Comparison of ENCODE assay signal across 1 cellular context in genomic region chr5:6712582-6713273, GRCh38.
A peak's percentile ranks its signal among the peaks of the same experiment; 100 is the strongest.
TF ChIP-seq lines count a peak whose summit lies in the region.

No MANE protein-coding gene starts in this region.

TF ChIP-seq in IMR-90, 13 proteins besides CTCF, POLR2A, EP300 and RAD21 (continued from another document):
- TF ChIP-seq USF2 (IDR thresholded peaks at IDR 0.05; ENCODE audit: low read depth, low read length) (peak; percentile 78), SMC3 (IDR thresholded peaks at IDR 0.05; ENCODE audit: low read depth, low read length) (0 out of 2 replicates have a peak, but pooled peaks have one; percentile 3), BHLHE40 (IDR thresholded peaks at IDR 0.05; ENCODE audit: low read depth, low read length) (no peak; the same call in 1 of the 2 replicates), RCOR1 (IDR thresholded peaks at IDR 0.05; ENCODE audit: insufficient replicate concordance, low read length) (no peak), MXI1 (IDR thresholded peaks at IDR 0.05; ENCODE audit: borderline replicate concordance, low read depth, low read length) (peak; percentile 87)
